ENCODE assay signal across 20 cellular contexts in the genomic region with DNA sequence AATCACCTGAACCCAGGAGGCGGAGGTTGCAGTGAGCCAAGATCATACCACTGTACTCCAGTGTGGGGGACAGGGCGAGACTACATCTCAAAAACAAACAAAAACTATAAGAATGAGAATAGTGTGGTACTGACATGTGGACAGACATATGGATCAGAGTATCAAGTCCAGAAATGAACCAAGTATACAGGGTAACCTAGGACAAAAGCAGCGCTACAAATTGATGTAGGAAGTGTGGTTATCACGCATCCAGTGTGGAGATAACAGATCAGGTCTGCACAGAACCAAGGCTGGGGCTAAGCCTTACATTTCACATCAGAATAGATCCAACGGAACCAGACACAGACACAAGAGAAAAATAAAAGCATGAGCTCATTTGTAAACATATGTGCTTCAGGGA. TPM values are rescaled to one million over a fixed set of nuclear protein-coding genes. Genes with fewer than 3 reads are reported as not detected.
DNase-seq lines count a peak whose midpoint lies in the region; ATAC-seq, FAIRE-seq and TF ChIP-seq lines count a peak whose summit lies in the region.
"Had no signal": no experiment of that assay in that cellular context is flagged by ENCODE, and none has a peak within 500 bp of the region (broad histone marks: within the 10 kb centered on the region; RNA-seq: fewer than 3 reads in every experiment).

No MANE protein-coding gene starts in this region.

- H3K79me2 ChIP-seq in HepG2 (ENCODE audit: insufficient read depth, low read length) (peaks cover 67% of the 10 kb centered on the region), PC-3 (ENCODE audit: low read length) (no peaks in the 10 kb centered on the region)

- H4K20me1 ChIP-seq in HepG2 (ENCODE audit: insufficient read depth, low read length): peaks cover 86% of the 10 kb centered on the region
- H4K20me1 ChIP-seq in PC-3 (ENCODE audit: low read length): no peaks in the 10 kb centered on the region

- in situ Hi-C loops in HepG2 (cut with HindIII; ENCODE audit: extremely low pct_ligation_motif_present, low pct_unique_long_range_greater_than_20kb): no loop called here

- no peak for ATAC-seq in activated T-cell treated with anti-CD3 and anti-CD28 coated beads, Interleukin-2, amount 50 U/mL, for 72 hours (replicated peaks in 1 of 2)
- ATAC-seq in HepG2: no peak
- no peak for ATAC-seq in right lobe of liver
- no peak for ATAC-seq in naive thymus-derived CD4-positive, alpha-beta T cell
- ATAC-seq in PC-3: no peak
- no peak for ATAC-seq in GM18520 (IDR thresholded peaks at IDR 0.05; ENCODE audit: unreplicated experiment)
- ATAC-seq: A549, GM23338 had no signal

- H3K36me3 ChIP-seq in HepG2 (replicated peaks in 1 of 2; ENCODE audit: control insufficient read depth in 1 of 2, insufficient read depth in 2 of 2, low read length in 2 of 2) (peaks cover 66 to 90% of the 10 kb centered on the region in 2 experiments), right lobe of liver (peaks cover 0 to 74% (median 25%) of the 10 kb centered on the region in 4 donors), PC-3 (ENCODE audit: low read depth, low read length) (no peaks in the 10 kb centered on the region)
- H3K36me3 ChIP-seq in naive thymus-derived CD4-positive, alpha-beta T cell (ENCODE audit: control insufficient read depth in 2 of 3, insufficient read depth in 3 of 3, low read length in 3 of 3): peaks cover 0 to 52% (median 9%) of the 10 kb centered on the region in 3 experiments

- TF ChIP-seq EP300 in HepG2 (IDR thresholded peaks at IDR 0.05; ENCODE audit: low read depth in 2 of 2, low read length in 2 of 2): no peak
- TF ChIP-seq EP300 in HepG2 (CRISPR knock-in tag; IDR thresholded peaks at IDR 0.05; ENCODE audit: borderline replicate concordance): no peak

- H3K27me3 Mint-ChIP-seq in activated T-cell treated with anti-CD3 and anti-CD28 coated beads, Interleukin-2, amount 50 U/mL, for 24 hours: no peaks in the 10 kb centered on the region
- no peaks in the 10 kb centered on the region for H3K27me3 Mint-ChIP-seq in activated T-cell treated with anti-CD3 and anti-CD28 coated beads, Interleukin-2, amount 50 U/mL, for 72 hours (ENCODE audit: low read depth)
- H3K27me3 Mint-ChIP-seq in activated T-helper 1 cell treated with anti-CD3 and anti-CD28 coated beads, Interleukin-12 subunit alpha, Interleukin-12 subunit beta, Interleukin-2, Interleukin-4 antibody, amounts not matched to agents 30 ng/mL and 10 ng/mL and 1 ng/mL, durations not matched to agents 14 hours and 24 hours and 36 hours (ENCODE audit: insufficient read depth): no peaks in the 10 kb centered on the region
- no peaks in the 10 kb centered on the region for H3K27me3 Mint-ChIP-seq in naive thymus-derived CD4-positive, alpha-beta T cell
- H3K27me3 Mint-ChIP-seq: CD4-positive, alpha-beta T cell had no signal

- peaks cover 25% of the 10 kb centered on the region for H3K4me1 Mint-ChIP-seq in activated T-cell treated with anti-CD3 and anti-CD28 coated beads, Interleukin-2, amount 50 U/mL, for 24 hours (ENCODE audit: low read depth)
- peaks cover 15% of the 10 kb centered on the region for H3K4me1 Mint-ChIP-seq in activated T-cell treated with anti-CD3 and anti-CD28 coated beads, Interleukin-2, amount 50 U/mL, for 72 hours (ENCODE audit: low read depth)
- H3K4me1 Mint-ChIP-seq in activated T-helper 1 cell treated with anti-CD3 and anti-CD28 coated beads, Interleukin-12 subunit alpha, Interleukin-12 subunit beta, Interleukin-2, Interleukin-4 antibody, amounts not matched to agents 30 ng/mL and 10 ng/mL and 1 ng/mL, durations not matched to agents 14 hours and 24 hours and 36 hours (ENCODE audit: low read depth): peaks cover 11% of the 10 kb centered on the region
- peaks cover 2 to 39% (median 21%) of the 10 kb centered on the region in 7 donors for H3K4me1 Mint-ChIP-seq in naive thymus-derived CD4-positive, alpha-beta T cell

- no peak for TF ChIP-seq RAD21 in HepG2 (CRISPR knock-in tag; IDR thresholded peaks at IDR 0.05)

- H3K27ac ChIP-seq in HepG2 (ENCODE audit: extremely low read length, insufficient read depth, low read length) (no peak overlapping the region), right lobe of liver (no peak overlapping the region), PC-3 (ENCODE audit: low read length) (no peak overlapping the region)
- H3K27ac ChIP-seq in naive thymus-derived CD4-positive, alpha-beta T cell (ENCODE audit: low read depth, low read length): no peak overlapping the region
- H3K27ac ChIP-seq: 22Rv1, A549, C4-2B had no signal

- DNase-seq in activated T-cell treated with anti-CD3 and anti-CD28 coated beads, Interleukin-2, amount 50 U/mL, for 24 hours: no peak
- DNase-seq in activated T-cell treated with anti-CD3 and anti-CD28 coated beads, Interleukin-2, amount 50 U/mL, for 72 hours: no peak
- DNase-seq in HepG2 (ENCODE audit: low spot score) (no peak), right lobe of liver (no peak), PC-3 (no peak)
- DNase-seq in activated T-helper 1 cell treated with anti-CD3 and anti-CD28 coated beads, Interleukin-12 subunit alpha, Interleukin-12 subunit beta, Interleukin-2, Interleukin-4 antibody, amounts not matched to agents 30 ng/mL and 10 ng/mL and 1 ng/mL, durations not matched to agents 14 hours and 24 hours and 36 hours (ENCODE audit: low spot score): no peak
- DNase-seq in naive thymus-derived CD4-positive, alpha-beta T cell: no peak
- DNase-seq: AML-193; CD4-positive, alpha-beta T cell; DMS153; DMS79 treated with DMSO at 0.1 percent for 48 hours; HCEC 1CT; HFFc6 had no signal

- TF ChIP-seq POLR2A in HepG2 (IDR thresholded peaks at IDR 0.05; ENCODE audit: insufficient read depth in 1 of 2, low read depth in 2 of 2, low read length in 2 of 2) (no peak), right lobe of liver (IDR thresholded peaks at IDR 0.05) (no peak)

- 99% methylated on average over 5 of the region's 5 CpGs for WGBS in HepG2 (ENCODE audit: low lambda C conversion rate)
- WGBS in right lobe of liver (ENCODE audit: insufficient coverage, low coverage, low lambda C conversion rate, missing lambda C conversion rate): 100% methylated on average over 4 of the region's 5 CpGs

- H3K9me3 ChIP-seq in HepG2 (ENCODE audit: low read length) (no peaks in the 10 kb centered on the region), right lobe of liver (no peaks in the 10 kb centered on the region), PC-3 (ENCODE audit: low read length) (no peaks in the 10 kb centered on the region)
- no peaks in the 10 kb centered on the region for H3K9me3 ChIP-seq in naive thymus-derived CD4-positive, alpha-beta T cell (ENCODE audit: control insufficient read depth in 2 of 3, low read length in 3 of 3)
- H3K9me3 ChIP-seq: A549 had no signal

- no TSS peak for BruUV-seq in HepG2 (replicated peaks; lab: Mats Ljungman, UMichigan)
- BruUV-seq in PC-3 (replicated peaks; lab: Mats Ljungman, UMichigan): no TSS peak

- no peaks in the 10 kb centered on the region for H3F3A ChIP-seq in PC-3 (ENCODE audit: low read length, unreplicated experiment)

- intact Hi-C loops in HepG2 (cut with micrococcal nuclease; ENCODE audit: unreplicated experiment): no loop called here
- intact Hi-C loops in right lobe of liver (cut with DNase I): no loop called here
- intact Hi-C loops in activated T-helper 1 cell treated with anti-CD3 and anti-CD28 coated beads, Interleukin-12 subunit alpha, Interleukin-12 subunit beta, Interleukin-2, Interleukin-4 antibody, amounts not matched to agents 30 ng/mL and 10 ng/mL and 1 ng/mL, durations not matched to agents 14 hours and 24 hours and 36 hours (cut with micrococcal nuclease): no loop called here
- intact Hi-C loops in naive thymus-derived CD4-positive, alpha-beta T cell (cut with micrococcal nuclease): no loop called here
- intact Hi-C loops in PC-3 (cut with micrococcal nuclease): no loop called here

- H3K27me3 ChIP-seq in HepG2 (ENCODE audit: control insufficient read depth in 1 of 2, insufficient read depth in 2 of 2, low read length in 2 of 2) (no peaks in the 10 kb centered on the region), right lobe of liver (no peaks in the 10 kb centered on the region), PC-3 (ENCODE audit: low read length) (no peaks in the 10 kb centered on the region)
- no peaks in the 10 kb centered on the region for H3K27me3 ChIP-seq in naive thymus-derived CD4-positive, alpha-beta T cell (ENCODE audit: control insufficient read depth in 2 of 2, insufficient read depth in 2 of 2, low read length in 2 of 2)

- no peak overlapping the region for H3K9ac ChIP-seq in HepG2 (ENCODE audit: insufficient read depth, low read depth, low read length)
- no peak overlapping the region for H3K9ac ChIP-seq in PC-3 (ENCODE audit: low read length)

- peak; percentile 55 for FAIRE-seq in HepG2 (lab: Jason Lieb, UNC)
- FAIRE-seq: A549, GM12891, H54 had no signal

- TF ChIP-seq CTCF in HepG2 (CRISPR knock-in tag; IDR thresholded peaks at IDR 0.05): no peak
- TF ChIP-seq CTCF in right lobe of liver (IDR thresholded peaks at IDR 0.05): no peak
- no peak for TF ChIP-seq CTCF in PC-3 (conservative IDR thresholded peaks at IDR 0.05; ENCODE audit: low read depth, low read length)

- no peaks in the 10 kb centered on the region for H3K4me1 ChIP-seq in HepG2 (ENCODE audit: insufficient read depth, low read length)
- no peaks in the 10 kb centered on the region for H3K4me1 ChIP-seq in right lobe of liver
- H3K4me1 ChIP-seq in naive thymus-derived CD4-positive, alpha-beta T cell (ENCODE audit: control insufficient read depth in 2 of 2, insufficient read depth in 2 of 2, low read length in 2 of 2): peaks cover 0 to 11% of the 10 kb centered on the region in 2 donors
- no peaks in the 10 kb centered on the region for H3K4me1 ChIP-seq in PC-3 (ENCODE audit: insufficient read depth, low read length)
- H3K4me1 ChIP-seq: A549 had no signal

- H3K4me2 ChIP-seq in HepG2 (ENCODE audit: low read depth, low read length) (no peak overlapping the region), PC-3 (ENCODE audit: low read length) (no peak overlapping the region)
- H3K4me2 ChIP-seq: A549, GM23338 had no signal

- peak overlapping the region; percentile 48 for H3K27ac Mint-ChIP-seq in activated T-cell treated with anti-CD3 and anti-CD28 coated beads, Interleukin-2, amount 50 U/mL, for 24 hours
- no peak overlapping the region for H3K27ac Mint-ChIP-seq in activated T-cell treated with anti-CD3 and anti-CD28 coated beads, Interleukin-2, amount 50 U/mL, for 72 hours
- peak overlapping the region; percentile 21 for H3K27ac Mint-ChIP-seq in activated T-helper 1 cell treated with anti-CD3 and anti-CD28 coated beads, Interleukin-12 subunit alpha, Interleukin-12 subunit beta, Interleukin-2, Interleukin-4 antibody, amounts not matched to agents 30 ng/mL and 10 ng/mL and 1 ng/mL, durations not matched to agents 14 hours and 24 hours and 36 hours
- H3K27ac Mint-ChIP-seq in naive thymus-derived CD4-positive, alpha-beta T cell: peak overlapping the region in 6 of 9 donors; percentile 5 to 60 (median 21)
- H3K27ac Mint-ChIP-seq: CD4-positive, alpha-beta T cell; GM23338; HFFc6 had no signal

- CTCF ChIA-PET in HepG2 (lab: Yijun Ruan, JAX; ENCODE audit: low intra/inter-chr PET ratio, low total read pairs): no interaction called here
- CTCF ChIA-PET in naive thymus-derived CD4-positive, alpha-beta T cell (lab: Charles Lee): no interaction called here
- CTCF ChIA-PET in PC-3 (lab: Charles Lee): no interaction called here

- H3K9me3 Mint-ChIP-seq in activated T-cell treated with anti-CD3 and anti-CD28 coated beads, Interleukin-2, amount 50 U/mL, for 24 hours: no peaks in the 10 kb centered on the region
- H3K9me3 Mint-ChIP-seq in activated T-cell treated with anti-CD3 and anti-CD28 coated beads, Interleukin-2, amount 50 U/mL, for 72 hours: no peaks in the 10 kb centered on the region
- H3K9me3 Mint-ChIP-seq in activated T-helper 1 cell treated with anti-CD3 and anti-CD28 coated beads, Interleukin-12 subunit alpha, Interleukin-12 subunit beta, Interleukin-2, Interleukin-4 antibody, amounts not matched to agents 30 ng/mL and 10 ng/mL and 1 ng/mL, durations not matched to agents 14 hours and 24 hours and 36 hours: no peaks in the 10 kb centered on the region
- peaks cover 0 to 4% (median 0%) of the 10 kb centered on the region in 11 donors for H3K9me3 Mint-ChIP-seq in naive thymus-derived CD4-positive, alpha-beta T cell
- H3K9me3 Mint-ChIP-seq: CD4-positive, alpha-beta T cell; GM23338; HFFc6 had no signal

- H3K9me2 ChIP-seq in PC-3 (replicated peaks; ENCODE audit: low read length): no peaks in the 10 kb centered on the region

- peaks cover 91% of the 10 kb centered on the region for H3K36me3 Mint-ChIP-seq in activated T-cell treated with anti-CD3 and anti-CD28 coated beads, Interleukin-2, amount 50 U/mL, for 24 hours (ENCODE audit: low read depth)
- peaks cover 3 to 17% of the 10 kb centered on the region in 2 donors for H3K36me3 Mint-ChIP-seq in activated T-cell treated with anti-CD3 and anti-CD28 coated beads, Interleukin-2, amount 50 U/mL, for 72 hours (ENCODE audit: insufficient read depth in 2 of 2)
- peaks cover 18% of the 10 kb centered on the region for H3K36me3 Mint-ChIP-seq in activated T-helper 1 cell treated with anti-CD3 and anti-CD28 coated beads, Interleukin-12 subunit alpha, Interleukin-12 subunit beta, Interleukin-2, Interleukin-4 antibody, amounts not matched to agents 30 ng/mL and 10 ng/mL and 1 ng/mL, durations not matched to agents 14 hours and 24 hours and 36 hours (ENCODE audit: low read depth)
- peaks cover 9 to 47% (median 17%) of the 10 kb centered on the region in 5 donors for H3K36me3 Mint-ChIP-seq in naive thymus-derived CD4-positive, alpha-beta T cell

- POLR2A ChIA-PET in HepG2 (lab: Yijun Ruan, JAX): interaction anchor here (1.2 kb wide), 1 partner anchor 48 kb away, joined by 3 read pairs; no protein-coding TSS in a partner anchor
- POLR2A ChIA-PET in naive thymus-derived CD4-positive, alpha-beta T cell (lab: Charles Lee): interaction anchor here (1.1 kb wide), 1 partner anchor 48 kb away, joined by 3 read pairs; no protein-coding TSS in a partner anchor
- POLR2A ChIA-PET in PC-3 (lab: Charles Lee; ENCODE audit: unreplicated experiment): no interaction called here

- no peak overlapping the region for H2AFZ ChIP-seq in HepG2 (ENCODE audit: low read length)
- no peak overlapping the region for H2AFZ ChIP-seq in PC-3 (ENCODE audit: low read length)
- H2AFZ ChIP-seq: GM23338 had no signal

- no peak overlapping the region for H3K4me3 Mint-ChIP-seq in activated T-cell treated with anti-CD3 and anti-CD28 coated beads, Interleukin-2, amount 50 U/mL, for 24 hours
- H3K4me3 Mint-ChIP-seq in activated T-cell treated with anti-CD3 and anti-CD28 coated beads, Interleukin-2, amount 50 U/mL, for 72 hours: no peak overlapping the region
- H3K4me3 Mint-ChIP-seq in activated T-helper 1 cell treated with anti-CD3 and anti-CD28 coated beads, Interleukin-12 subunit alpha, Interleukin-12 subunit beta, Interleukin-2, Interleukin-4 antibody, amounts not matched to agents 30 ng/mL and 10 ng/mL and 1 ng/mL, durations not matched to agents 14 hours and 24 hours and 36 hours: no peak overlapping the region
- no peak overlapping the region for H3K4me3 Mint-ChIP-seq in naive thymus-derived CD4-positive, alpha-beta T cell
- H3K4me3 Mint-ChIP-seq: CD4-positive, alpha-beta T cell; GM23338; HFFc6 had no signal

- no peak overlapping the region for H3K4me3 ChIP-seq in HepG2 (replicated peaks in 1 of 3; ENCODE audit: insufficient read depth in 1 of 3, low read depth in 2 of 3, low read length in 3 of 3)
- H3K4me3 ChIP-seq in right lobe of liver: no peak overlapping the region
- no peak overlapping the region for H3K4me3 ChIP-seq in naive thymus-derived CD4-positive, alpha-beta T cell (ENCODE audit: low read length)
- H3K4me3 ChIP-seq in PC-3 (ENCODE audit: low read length): no peak overlapping the region
- H3K4me3 ChIP-seq: A549, GM23338 had no signal

RNA-seq across cellular contexts. Expression of a gene that starts 23.0 kb away (rescaled TPM):
- total RNA-seq in activated T-cell treated with anti-CD3 and anti-CD28 coated beads, Interleukin-2, amount 50 U/mL, for 72 hours: 10 to 100 TPM; 15.1 to 17.8 TPM
- total RNA-seq in HepG2 (2016; rRNA removed; fragmentation: Illumina TruSeq; extraction: Trizol) (7.2 and 8.6 TPM in 2 replicates), right lobe of liver (1 to 10 TPM; 1.7 to 5.5 (median 3.9) TPM), PC-3 (2014; rRNA removed) (2.4 and 3.3 TPM in 2 replicates)
- 20.8 and 21.6 TPM in 2 replicates for total RNA-seq in HepG2 (2016; cell fraction: cytosol; rRNA removed; fragmentation: Illumina TruSeq; extraction: Trizol; ENCODE audit: low read depth)
- total RNA-seq in HepG2 (2016; cell fraction: insoluble cytoplasmic fraction; rRNA removed; fragmentation: Illumina TruSeq; extraction: Trizol): 6.9 and 8.1 TPM in 2 replicates
- 15.4 and 16.2 TPM in 2 replicates for total RNA-seq in HepG2 (2016; cell fraction: membrane; rRNA removed; fragmentation: Illumina TruSeq; extraction: Trizol)
- total RNA-seq in HepG2 (2016; cell fraction: nucleus; rRNA removed; fragmentation: Illumina TruSeq; extraction: Trizol): 6.3 TPM in 2 replicates
- 2.0 and 2.8 TPM in 2 replicates for polyA plus RNA-seq in HepG2 (2011; rRNA removed)
- 1.3 and 3.1 TPM in 2 replicates for polyA plus RNA-seq in HepG2 (2011; cell fraction: cytosol; rRNA removed)
- 4.1 and 5.0 TPM in 2 replicates for polyA plus RNA-seq in HepG2 (2011; cell fraction: nucleus; rRNA removed)
- polyA plus RNA-seq in HepG2 (2012): 3.8 and 4.5 TPM in 2 replicates
- 14.5 and 18.3 TPM in 2 replicates for polyA plus RNA-seq in HepG2 (2016; cell fraction: cytosol; fragmentation: Illumina TruSeq; extraction: Trizol; ENCODE audit: low read depth)
- polyA plus RNA-seq in HepG2 (2016; cell fraction: insoluble cytoplasmic fraction; fragmentation: Illumina TruSeq; extraction: Trizol; ENCODE audit: low read depth): 6.1 and 7.7 TPM in 2 replicates
- 13.5 and 16.8 TPM in 2 replicates for polyA plus RNA-seq in HepG2 (2016; cell fraction: membrane; fragmentation: Illumina TruSeq; extraction: Trizol; ENCODE audit: low read depth)
- 7.1 and 7.6 TPM in 2 replicates for polyA plus RNA-seq in HepG2 (2016; cell fraction: nucleus; fragmentation: Illumina TruSeq; extraction: Trizol; ENCODE audit: insufficient read depth, low read depth)
- 2.1 and 2.6 TPM in 2 replicates for polyA minus RNA-seq in HepG2 (2011; rRNA and poly(A)+ RNA removed; ENCODE audit: low replicate concordance)
- polyA minus RNA-seq in HepG2 (2011; cell fraction: cytosol; rRNA and poly(A)+ RNA removed): 0.79 and 1.4 TPM in 2 replicates
- 3.7 and 5.0 TPM in 2 replicates for polyA minus RNA-seq in HepG2 (2011; cell fraction: nucleus; rRNA and poly(A)+ RNA removed)
- total RNA-seq in activated T-helper 1 cell treated with anti-CD3 and anti-CD28 coated beads, Interleukin-12 subunit alpha, Interleukin-12 subunit beta, Interleukin-2, Interleukin-4 antibody, amounts not matched to agents 30 ng/mL and 10 ng/mL and 1 ng/mL, durations not matched to agents 14 hours and 24 hours and 36 hours: 9.9 and 10.9 TPM in 2 replicates
- 1 to 10 TPM; 1.3 to 8.6 (median 2.6) TPM for total RNA-seq in naive thymus-derived CD4-positive, alpha-beta T cell
- 1 to 10 TPM; 3.6 to 5.3 TPM for polyA plus RNA-seq in naive thymus-derived CD4-positive, alpha-beta T cell

RNA-seq across cellular contexts. Expression of a gene that starts 43.4 kb away (rescaled TPM):
- total RNA-seq in activated T-cell treated with anti-CD3 and anti-CD28 coated beads, Interleukin-2, amount 50 U/mL, for 72 hours: 10 to 100 TPM; 33.7 to 36.8 TPM
- total RNA-seq in HepG2 (2016; rRNA removed; fragmentation: Illumina TruSeq; extraction: Trizol) (81.3 and 92.4 TPM in 2 replicates), right lobe of liver (10 to 100 TPM; 20.6 to 56.9 (median 31.1) TPM), PC-3 (2014; rRNA removed) (14.8 and 17.7 TPM in 2 replicates)
- total RNA-seq in HepG2 (2016; cell fraction: cytosol; rRNA removed; fragmentation: Illumina TruSeq; extraction: Trizol; ENCODE audit: low read depth): 18.3 and 22.9 TPM in 2 replicates
- 64.5 and 91.5 TPM in 2 replicates for total RNA-seq in HepG2 (2016; cell fraction: insoluble cytoplasmic fraction; rRNA removed; fragmentation: Illumina TruSeq; extraction: Trizol)
- 33.7 and 38.0 TPM in 2 replicates for total RNA-seq in HepG2 (2016; cell fraction: membrane; rRNA removed; fragmentation: Illumina TruSeq; extraction: Trizol)
- 94.4 and 107 TPM in 2 replicates for total RNA-seq in HepG2 (2016; cell fraction: nucleus; rRNA removed; fragmentation: Illumina TruSeq; extraction: Trizol)
- 101 and 118 TPM in 2 replicates for polyA plus RNA-seq in HepG2 (2011; rRNA removed)
- polyA plus RNA-seq in HepG2 (2011; cell fraction: cytosol; rRNA removed): 51.6 and 63.1 TPM in 2 replicates
- 393 and 579 TPM in 2 replicates for polyA plus RNA-seq in HepG2 (2011; cell fraction: nucleus; rRNA removed)
- polyA plus RNA-seq in HepG2 (2012): 75.5 and 101 TPM in 2 replicates
- polyA plus RNA-seq in HepG2 (2016; cell fraction: cytosol; fragmentation: Illumina TruSeq; extraction: Trizol; ENCODE audit: low read depth): 6.1 and 6.4 TPM in 2 replicates
- polyA plus RNA-seq in HepG2 (2016; cell fraction: insoluble cytoplasmic fraction; fragmentation: Illumina TruSeq; extraction: Trizol; ENCODE audit: low read depth): 57.9 and 71.3 TPM in 2 replicates
- polyA plus RNA-seq in HepG2 (2016; cell fraction: membrane; fragmentation: Illumina TruSeq; extraction: Trizol; ENCODE audit: low read depth): 18.2 and 18.3 TPM in 2 replicates
- 256 and 269 TPM in 2 replicates for polyA plus RNA-seq in HepG2 (2016; cell fraction: nucleus; fragmentation: Illumina TruSeq; extraction: Trizol; ENCODE audit: insufficient read depth, low read depth)
- polyA minus RNA-seq in HepG2 (2011; rRNA and poly(A)+ RNA removed; ENCODE audit: low replicate concordance): 29.6 and 164 TPM in 2 replicates
- polyA minus RNA-seq in HepG2 (2011; cell fraction: cytosol; rRNA and poly(A)+ RNA removed): 53.4 and 63.9 TPM in 2 replicates
- polyA minus RNA-seq in HepG2 (2011; cell fraction: nucleus; rRNA and poly(A)+ RNA removed): 202 and 208 TPM in 2 replicates
- total RNA-seq in activated T-helper 1 cell treated with anti-CD3 and anti-CD28 coated beads, Interleukin-12 subunit alpha, Interleukin-12 subunit beta, Interleukin-2, Interleukin-4 antibody, amounts not matched to agents 30 ng/mL and 10 ng/mL and 1 ng/mL, durations not matched to agents 14 hours and 24 hours and 36 hours: 40.7 and 41.3 TPM in 2 replicates
- 10 to 100 TPM; 26.6 to 41.9 (median 39.3) TPM for total RNA-seq in naive thymus-derived CD4-positive, alpha-beta T cell
- polyA plus RNA-seq in naive thymus-derived CD4-positive, alpha-beta T cell: 10 to 100 TPM; 16.8 to 30.8 TPM

RNA-seq across cellular contexts. Expression of a gene that starts 51.9 kb away (rescaled TPM):
- 100 to 1,000 TPM; 116 to 146 TPM for total RNA-seq in activated T-cell treated with anti-CD3 and anti-CD28 coated beads, Interleukin-2, amount 50 U/mL, for 72 hours
- 15.7 and 30.6 TPM in 2 replicates for total RNA-seq in HepG2 (2016; rRNA removed; fragmentation: Illumina TruSeq; extraction: Trizol)
- 5.5 and 7.0 TPM in 2 replicates for total RNA-seq in HepG2 (2016; cell fraction: cytosol; rRNA removed; fragmentation: Illumina TruSeq; extraction: Trizol; ENCODE audit: low read depth)
- 15.9 and 27.1 TPM in 2 replicates for total RNA-seq in HepG2 (2016; cell fraction: insoluble cytoplasmic fraction; rRNA removed; fragmentation: Illumina TruSeq; extraction: Trizol)
- total RNA-seq in HepG2 (2016; cell fraction: membrane; rRNA removed; fragmentation: Illumina TruSeq; extraction: Trizol): 24.8 and 26.3 TPM in 2 replicates
- total RNA-seq in HepG2 (2016; cell fraction: nucleus; rRNA removed; fragmentation: Illumina TruSeq; extraction: Trizol): 22.0 and 22.3 TPM in 2 replicates
- polyA plus RNA-seq in HepG2 (2011; rRNA removed): 37.4 and 37.9 TPM in 2 replicates
- 18.1 and 36.3 TPM in 2 replicates for polyA plus RNA-seq in HepG2 (2011; cell fraction: cytosol; rRNA removed)
- polyA plus RNA-seq in HepG2 (2011; cell fraction: nucleus; rRNA removed): 15.1 and 23.4 TPM in 2 replicates
- polyA plus RNA-seq in HepG2 (2012): 68.5 and 98.3 TPM in 2 replicates
- polyA plus RNA-seq in HepG2 (2016; cell fraction: cytosol; fragmentation: Illumina TruSeq; extraction: Trizol; ENCODE audit: low read depth): 9.9 and 13.1 TPM in 2 replicates
- polyA plus RNA-seq in HepG2 (2016; cell fraction: insoluble cytoplasmic fraction; fragmentation: Illumina TruSeq; extraction: Trizol; ENCODE audit: low read depth): 65.5 and 71.9 TPM in 2 replicates
- polyA plus RNA-seq in HepG2 (2016; cell fraction: membrane; fragmentation: Illumina TruSeq; extraction: Trizol; ENCODE audit: low read depth): 26.7 and 27.4 TPM in 2 replicates
- polyA plus RNA-seq in HepG2 (2016; cell fraction: nucleus; fragmentation: Illumina TruSeq; extraction: Trizol; ENCODE audit: insufficient read depth, low read depth): 42.6 and 45.0 TPM in 2 replicates
- 13.2 and 15.8 TPM in 2 replicates for polyA minus RNA-seq in HepG2 (2011; rRNA and poly(A)+ RNA removed; ENCODE audit: low replicate concordance)
- polyA minus RNA-seq in HepG2 (2011; cell fraction: cytosol; rRNA and poly(A)+ RNA removed): 22.2 and 35.4 TPM in 2 replicates
- polyA minus RNA-seq in HepG2 (2011; cell fraction: nucleus; rRNA and poly(A)+ RNA removed): 23.0 and 32.7 TPM in 2 replicates
- 10 to 100 TPM; 16.5 to 48.8 (median 25.6) TPM for total RNA-seq in right lobe of liver
- total RNA-seq in activated T-helper 1 cell treated with anti-CD3 and anti-CD28 coated beads, Interleukin-12 subunit alpha, Interleukin-12 subunit beta, Interleukin-2, Interleukin-4 antibody, amounts not matched to agents 30 ng/mL and 10 ng/mL and 1 ng/mL, durations not matched to agents 14 hours and 24 hours and 36 hours: 39.9 and 40.8 TPM in 2 replicates
- 100 to 1,000 TPM in 1 of 5 experiments, 10 to 100 TPM in 4; 54.5 to 126 (median 59.5) TPM for total RNA-seq in naive thymus-derived CD4-positive, alpha-beta T cell
- polyA plus RNA-seq in naive thymus-derived CD4-positive, alpha-beta T cell: 100 to 1,000 TPM in 1 of 2 donors, 10 to 100 TPM in 1; 84.8 to 105 TPM
- 11.0 and 11.9 TPM in 2 replicates for total RNA-seq in PC-3 (2014; rRNA removed)
